ENCODE assay signal across 22 cellular contexts in the genomic region with DNA sequence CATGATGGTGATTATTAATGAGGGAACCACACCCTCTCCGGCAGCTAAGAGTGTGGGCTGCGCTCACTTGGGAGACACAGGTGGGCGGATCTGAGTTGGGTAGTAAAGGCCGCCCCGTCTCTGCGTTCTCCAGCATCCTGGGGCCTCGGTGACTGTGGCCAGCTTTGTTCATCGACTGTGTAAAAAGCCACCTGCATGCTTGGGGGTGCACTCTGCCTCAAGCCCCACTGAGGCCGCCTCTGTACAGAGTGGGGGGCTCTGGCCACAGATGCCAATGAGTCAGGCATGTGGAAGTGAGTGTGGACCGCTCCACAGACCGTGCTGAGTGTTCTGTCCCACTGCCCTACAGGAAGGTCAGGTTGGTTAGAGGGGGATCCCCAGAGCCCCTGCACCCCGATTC.
"Had no signal": no experiment of that assay in that cellular context is flagged by ENCODE, and none has a peak within 500 bp of the region (broad histone marks: within the 10 kb centered on the region; RNA-seq: fewer than 3 reads in every experiment).

No MANE protein-coding gene starts in this region.

- ATAC-seq: foreskin keratinocyte, gastroesophageal sphincter, heart left ventricle, left cardiac atrium, left lung, left ventricle myocardium superior, mucosa of descending colon had no signal

- H3K9me3 ChIP-seq: esophagus muscularis mucosa, gastroesophageal sphincter, heart left ventricle, left lung, lower lobe of right lung, mucosa of descending colon had no signal

- H3K27ac ChIP-seq: coronary artery, dorsolateral prefrontal cortex, esophagus muscularis mucosa, foreskin keratinocyte, gastroesophageal sphincter, heart left ventricle, left lung, lower lobe of right lung had no signal

- H3K36me3 Mint-ChIP-seq: mesothelial cell of epicardium had no signal

- H3K9me3 Mint-ChIP-seq: mesothelial cell of epicardium had no signal

- H3K36me3 ChIP-seq: esophagus muscularis mucosa, gastroesophageal sphincter, heart left ventricle, lower lobe of right lung had no signal

- H3K27ac Mint-ChIP-seq: mesothelial cell of epicardium had no signal

- H3K4me3 ChIP-seq: coronary artery, dorsolateral prefrontal cortex, esophagus muscularis mucosa, gastroesophageal sphincter, heart left ventricle, left lung, lower lobe of right lung, mucosa of descending colon had no signal

- H3K4me1 Mint-ChIP-seq: mesothelial cell of epicardium had no signal

- H3K27me3 ChIP-seq: foreskin keratinocyte, left lung had no signal

- H3K4me1 ChIP-seq: esophagus muscularis mucosa, foreskin keratinocyte, gastroesophageal sphincter, heart left ventricle, left lung, lower lobe of right lung had no signal

- H3K4me3 Mint-ChIP-seq: mesothelial cell of epicardium had no signal

- FAIRE-seq: colon, endothelial cell of umbilical vein, frontal cortex, islet of Langerhans, keratinocyte had no signal

- DNase-seq: dermis blood vessel endothelial cell; dorsolateral prefrontal cortex; effector CD4-positive, alpha-beta T cell; effector memory CD4-positive, alpha-beta T cell; foreskin keratinocyte; heart left ventricle; hippocampal formation; left cardiac atrium; left lung; left ventricle myocardium superior; lower lobe of right lung; mesenchymal stem cell; mucosa of descending colon had no signal
